8 cellular contexts compared by ENCODE assay signal in genomic region chr19:1837625-1838105, GRCh38. TPM values are rescaled to one million over a fixed set of nuclear protein-coding genes. Genes with fewer than 3 reads are reported as not detected.
DNase-seq lines count a peak whose midpoint lies in the region; ATAC-seq, FAIRE-seq and TF ChIP-seq lines count a peak whose summit lies in the region.

No MANE protein-coding gene starts in this region.

- intact Hi-C loops in K562 (cut with micrococcal nuclease) = no loop called here
- intact Hi-C loops in left lung (cut with DNase I) = no loop called here

- ATAC-seq in K562 (peak; percentile 71), left lung (peak; percentile 65), GM19395 (IDR thresholded peaks at IDR 0.05; ENCODE audit: unreplicated experiment) (no peak)

- TF ChIP-seq CTCF in K562 (IDR thresholded peaks at IDR 0.05 in 2 of 3, conservative IDR thresholded peaks at IDR 0.05 in 1 of 3; ENCODE audit: insufficient read depth in 2 of 3, low read depth in 1 of 3, low read length in 3 of 3) (peak; percentile 86 to 95 (median 87)), left lung (IDR thresholded peaks at IDR 0.05) (peak; percentile 83 to 91)

- FAIRE-seq in K562 (lab: Jason Lieb, UNC) = peak; percentile 72

- peak; percentile 62 to 74 for TF ChIP-seq RAD21 in K562 (CRISPR knock-in tag; conservative IDR thresholded peaks at IDR 0.05 in 1 of 2, IDR thresholded peaks at IDR 0.05 in 1 of 2)

- H3K4me1 ChIP-seq in K562 (replicated peaks in 1 of 2; ENCODE audit: control insufficient read depth in 2 of 2, insufficient read depth in 2 of 2, low read length in 2 of 2) (peaks cover 55 to 95% of the 10 kb centered on the region in 2 experiments), left lung (peaks cover 6 to 65% of the 10 kb centered on the region in 2 donors)

- H3K79me2 ChIP-seq in K562 (ENCODE audit: control insufficient read depth, insufficient read depth, low read length) = peaks cover 97% of the 10 kb centered on the region

- H3K36me3 ChIP-seq in K562 (ENCODE audit: control insufficient read depth, insufficient read depth, low read length) (peaks cover 46% of the 10 kb centered on the region; the same call in 1 of the 3 replicates), left lung (peaks cover 0 to 7% of the 10 kb centered on the region in 2 donors)

- CTCF ChIA-PET in K562 (lab: Yijun Ruan, JAX; ENCODE audit: low intra/inter-chr PET ratio) = no interaction called here

- POLR2A ChIA-PET in K562 (lab: Yijun Ruan, JAX) = interaction anchor here (0.5 to 6.6 kb wide), 10 partner anchors 9 to 1202 kb away, joined by 3 to 46 read pairs (median 4); no protein-coding TSS in a partner anchor

- H3K4me3 ChIP-seq in K562 (peak overlapping the region; percentile 27), left lung (no peak overlapping the region)

- peak overlapping the region; percentile 72 for H3K27ac ChIP-seq in K562 (ENCODE audit: extremely low read depth, low read depth, low read length)
- H3K27ac ChIP-seq in left lung = no peak overlapping the region

- H4K20me1 ChIP-seq in K562 (replicated peaks; ENCODE audit: control insufficient read depth, insufficient read depth, low read length) = peaks cover 26% of the 10 kb centered on the region

- no peaks in the 10 kb centered on the region for H3K9me3 ChIP-seq in K562 (replicated peaks; ENCODE audit: control insufficient read depth, insufficient read depth, low read depth, low read length)
- no peaks in the 10 kb centered on the region for H3K9me3 ChIP-seq in left lung

- TF ChIP-seq EP300 in K562 (IDR thresholded peaks at IDR 0.05; ENCODE audit: low read length) = no peak

- peak; percentile 9 for DNase-seq in NCI-H345 (lab: John Stamatoyannopoulos, UW)
- no peak for DNase-seq in NCI-H345 treated with DMSO at 0.1 percent for 48 hours (lab: John Stamatoyannopoulos, UW; ENCODE audit: unreplicated experiment)
- DNase-seq in T follicular helper cell (ENCODE audit: low read depth) = peak; percentile 46
- DNase-seq in K562 (ENCODE audit: extremely low read depth in 1 of 4, low spot score in 3 of 4) = peak; percentile 68 to 83 (median 78)
- DNase-seq in left lung = no peak
- peak; percentile 49 for DNase-seq in stimulated activated naive CD4-positive, alpha-beta T cell treated with Interleukin-2 at 50 U/mL for 16 hours (lab: John Stamatoyannopoulos, UW)
- DNase-seq in NCI-H1694 treated with DMSO at 0.1 percent for 48 hours (lab: John Stamatoyannopoulos, UW) = no peak

- TF ChIP-seq POLR2A in K562 (conservative IDR thresholded peaks at IDR 0.05) = 0 out of 2 replicates have a peak, but pooled peaks have one; percentile 1

- H2AFZ ChIP-seq in K562 (ENCODE audit: low read depth, low read length) = peak overlapping the region; percentile 64; the same call in 1 of the 2 replicates

- 2% methylated on average over 20 of the region's 23 CpGs for WGBS in K562 (ENCODE audit: insufficient coverage, low coverage, missing lambda C conversion rate)

- H3K9ac ChIP-seq in K562 (ENCODE audit: insufficient read depth in 1 of 2, low read depth in 2 of 2, low read length in 2 of 2) = peak overlapping the region; percentile 63 to 89

- peaks cover 3% of the 10 kb centered on the region for H3K9me1 ChIP-seq in K562 (ENCODE audit: control insufficient read depth, insufficient read depth, low read length)

- in situ Hi-C loops in K562 (cut with MboI) = no loop called here

- BruUV-seq in K562 (replicated peaks; lab: Mats Ljungman, UMichigan) = no TSS peak

- no peaks in the 10 kb centered on the region for H3K27me3 ChIP-seq in K562 (ENCODE audit: control insufficient read depth in 2 of 2, insufficient read depth in 2 of 2, low read length in 2 of 2)
- H3K27me3 ChIP-seq in left lung = no peaks in the 10 kb centered on the region

- H3K4me2 ChIP-seq in K562 (ENCODE audit: insufficient read depth, low read length) = peak overlapping the region; percentile 84

TF ChIP-seq in K562, 482 proteins besides CTCF, POLR2A, EP300 and RAD21 (continues in another document):
- peak; percentile 63; the same call in 1 of the 2 replicates for TF ChIP-seq KLF16 (IDR thresholded peaks at IDR 0.05)

RNA-seq across cellular contexts. Expression of gene REXO1, which starts 10.6 kb away (rescaled TPM):
- 46.7 and 163 TPM in 2 replicates for total RNA-seq in K562 (2011; cell fraction: chromatin; rRNA removed; ENCODE audit: low replicate concordance)
- total RNA-seq in K562 (2011; cell fraction: nucleolus; rRNA removed) = 112 and 114 TPM in 2 replicates
- 55.0 and 57.6 TPM in 2 replicates for total RNA-seq in K562 (2011; cell fraction: nucleoplasm; rRNA removed)
- total RNA-seq in K562 (2014; rRNA removed) (15.8 and 21.9 TPM in 2 replicates), K562 (2014; rRNA removed; fragmentation: Illumina TruSeq; extraction: Trizol) (3.5 and 4.5 TPM in 2 replicates), K562 (2015; rRNA removed; fragmentation: Illumina TruSeq; extraction: Trizol) (15.8 and 20.8 TPM in 2 replicates), K562 (2021) (52.4 and 63.3 TPM in 2 replicates), left lung (10 to 100 TPM; 20.3 to 30.8 TPM)
- polyA plus RNA-seq in K562 (2011; rRNA removed) (14.6 and 21.5 TPM in 2 replicates), K562 (2014; fragmentation: Illumina TruSeq; extraction: Trizol) (16.7 and 40.7 TPM in 2 replicates), K562 (2014; fragmentation: Nextera tagmentation; extraction: Ambion mirVana) (under 1 TPM; 0.04 to 0.29 TPM), K562 (2014; rRNA removed) (31.0 and 50.1 TPM in 2 replicates)
- polyA plus RNA-seq in K562 (2011; cell fraction: cytosol; rRNA removed) = 17.4 and 27.3 TPM in 2 replicates
- 56.5 and 100 TPM in 2 replicates for polyA plus RNA-seq in K562 (2011; cell fraction: nucleus; rRNA removed)
- polyA plus RNA-seq in K562 (2012) = 37.1 and 39.8 TPM in 2 replicates
- polyA minus RNA-seq in K562 (2011; rRNA and poly(A)+ RNA removed) = 7.4 and 11.2 TPM in 2 replicates
- polyA minus RNA-seq in K562 (2011; cell fraction: cytosol; rRNA and poly(A)+ RNA removed) = 23.8 and 34.7 TPM in 2 replicates
- 19.5 and 21.3 TPM in 2 replicates for polyA minus RNA-seq in K562 (2011; cell fraction: nucleus; rRNA and poly(A)+ RNA removed)

RNA-seq across cellular contexts. Expression of gene ATP8B3, which starts 25.6 kb away (rescaled TPM):
- 40.7 and 89.4 TPM in 2 replicates for total RNA-seq in K562 (2011; cell fraction: chromatin; rRNA removed; ENCODE audit: low replicate concordance)
- 37.1 and 44.7 TPM in 2 replicates for total RNA-seq in K562 (2011; cell fraction: nucleolus; rRNA removed)
- total RNA-seq in K562 (2011; cell fraction: nucleoplasm; rRNA removed) = 35.0 and 38.7 TPM in 2 replicates
- total RNA-seq in K562 (2014; rRNA removed) (3.2 and 5.0 TPM in 2 replicates), K562 (2014; rRNA removed; fragmentation: Illumina TruSeq; extraction: Trizol) (3.2 and 3.6 TPM in 2 replicates), K562 (2015; rRNA removed; fragmentation: Illumina TruSeq; extraction: Trizol) (3.8 and 4.3 TPM in 2 replicates), K562 (2021) (12.3 and 13.2 TPM in 2 replicates), left lung (1 to 10 TPM; 1.9 to 2.5 TPM)
- polyA plus RNA-seq in K562 (2011; rRNA removed) (8.3 and 13.2 TPM in 2 replicates), K562 (2014; fragmentation: Illumina TruSeq; extraction: Trizol) (6.0 and 6.4 TPM in 2 replicates), K562 (2014; fragmentation: Nextera tagmentation; extraction: Ambion mirVana) (1 to 10 TPM; 1.2 to 2.2 TPM), K562 (2014; rRNA removed) (10.1 and 11.9 TPM in 2 replicates)
- 12.0 and 13.1 TPM in 2 replicates for polyA plus RNA-seq in K562 (2011; cell fraction: cytosol; rRNA removed)
- polyA plus RNA-seq in K562 (2011; cell fraction: nucleus; rRNA removed) = 36.1 and 44.4 TPM in 2 replicates
- polyA plus RNA-seq in K562 (2012) = 5.6 and 7.6 TPM in 2 replicates
- polyA minus RNA-seq in K562 (2011; rRNA and poly(A)+ RNA removed) = 9.7 and 10.4 TPM in 2 replicates
- polyA minus RNA-seq in K562 (2011; cell fraction: cytosol; rRNA and poly(A)+ RNA removed) = 7.3 and 10.2 TPM in 2 replicates
- 5.4 and 7.0 TPM in 2 replicates for polyA minus RNA-seq in K562 (2011; cell fraction: nucleus; rRNA and poly(A)+ RNA removed)

RNA-seq across cellular contexts. Expression of gene KLF16, which starts 25.7 kb away (rescaled TPM):
- total RNA-seq in K562 (2011; cell fraction: chromatin; rRNA removed; ENCODE audit: low replicate concordance) = 5.8 and 14.0 TPM in 2 replicates
- total RNA-seq in K562 (2011; cell fraction: nucleolus; rRNA removed) = 11.7 and 16.7 TPM in 2 replicates
- 6.4 and 7.5 TPM in 2 replicates for total RNA-seq in K562 (2011; cell fraction: nucleoplasm; rRNA removed)
- 15.5 and 22.0 TPM in 2 replicates for total RNA-seq in K562 (2014; rRNA removed)
- 3.4 and 3.8 TPM in 2 replicates for total RNA-seq in K562 (2014; rRNA removed; fragmentation: Illumina TruSeq; extraction: Trizol)
- total RNA-seq in K562 (2015; rRNA removed; fragmentation: Illumina TruSeq; extraction: Trizol) = 7.9 and 9.4 TPM in 2 replicates
- 59.1 and 60.4 TPM in 2 replicates for total RNA-seq in K562 (2021)
- polyA plus RNA-seq in K562 (2011; rRNA removed) = 3.7 and 4.8 TPM in 2 replicates
- 7.1 and 44.8 TPM in 2 replicates for polyA plus RNA-seq in K562 (2011; cell fraction: cytosol; rRNA removed)
- polyA plus RNA-seq in K562 (2011; cell fraction: nucleus; rRNA removed) = 14.2 and 29.1 TPM in 2 replicates
- polyA plus RNA-seq in K562 (2012) = 20.8 and 23.7 TPM in 2 replicates
- polyA plus RNA-seq in K562 (2014; fragmentation: Illumina TruSeq; extraction: Trizol) = 6.8 and 13.1 TPM in 2 replicates
- under 1 TPM; 0.04 to 0.10 TPM for polyA plus RNA-seq in K562 (2014; fragmentation: Nextera tagmentation; extraction: Ambion mirVana)
- polyA plus RNA-seq in K562 (2014; rRNA removed) = 15.4 and 27.5 TPM in 2 replicates
- 1.0 and 1.3 TPM in 2 replicates for polyA minus RNA-seq in K562 (2011; rRNA and poly(A)+ RNA removed)
- polyA minus RNA-seq in K562 (2011; cell fraction: cytosol; rRNA and poly(A)+ RNA removed) = 15.0 and 25.4 TPM in 2 replicates
- polyA minus RNA-seq in K562 (2011; cell fraction: nucleus; rRNA and poly(A)+ RNA removed) = 5.8 and 6.6 TPM in 2 replicates
- total RNA-seq in left lung = 10 to 100 TPM; 18.5 to 28.8 TPM

RNA-seq across cellular contexts. Expression of gene ABHD17A, which starts 47.6 kb away (rescaled TPM):
- 29.4 and 87.9 TPM in 2 replicates for total RNA-seq in K562 (2011; cell fraction: chromatin; rRNA removed; ENCODE audit: low replicate concordance)
- 61.7 and 67.8 TPM in 2 replicates for total RNA-seq in K562 (2011; cell fraction: nucleolus; rRNA removed)
- total RNA-seq in K562 (2011; cell fraction: nucleoplasm; rRNA removed) = 40.1 and 45.4 TPM in 2 replicates
- total RNA-seq in K562 (2014; rRNA removed) = 135 and 157 TPM in 2 replicates
- total RNA-seq in K562 (2014; rRNA removed; fragmentation: Illumina TruSeq; extraction: Trizol) = 0.93 and 1.5 TPM in 2 replicates
- total RNA-seq in K562 (2015; rRNA removed; fragmentation: Illumina TruSeq; extraction: Trizol) = 18.9 and 26.5 TPM in 2 replicates
- 84.2 and 87.7 TPM in 2 replicates for total RNA-seq in K562 (2021)
- polyA plus RNA-seq in K562 (2011; rRNA removed) = 24.6 and 45.3 TPM in 2 replicates
- polyA plus RNA-seq in K562 (2011; cell fraction: cytosol; rRNA removed) = 54.2 and 174 TPM in 2 replicates
- polyA plus RNA-seq in K562 (2011; cell fraction: nucleus; rRNA removed) = 117 and 184 TPM in 2 replicates
- polyA plus RNA-seq in K562 (2012) = 47.5 and 74.5 TPM in 2 replicates
- 3.6 and 16.9 TPM in 2 replicates for polyA plus RNA-seq in K562 (2014; fragmentation: Illumina TruSeq; extraction: Trizol)
- polyA plus RNA-seq in K562 (2014; fragmentation: Nextera tagmentation; extraction: Ambion mirVana) = under 1 TPM in 1 of 2 experiments, not detected in 1; 0.04 TPM
- 95.1 and 99.0 TPM in 2 replicates for polyA plus RNA-seq in K562 (2014; rRNA removed)
- 6.9 and 11.0 TPM in 2 replicates for polyA minus RNA-seq in K562 (2011; rRNA and poly(A)+ RNA removed)
- polyA minus RNA-seq in K562 (2011; cell fraction: cytosol; rRNA and poly(A)+ RNA removed) = 26.1 and 39.4 TPM in 2 replicates
- 15.3 and 15.8 TPM in 2 replicates for polyA minus RNA-seq in K562 (2011; cell fraction: nucleus; rRNA and poly(A)+ RNA removed)
- total RNA-seq in left lung = 10 to 100 TPM; 70.2 to 72.7 TPM

Comparison
In these comparisons a context has a peak if more than half of its experiments do, and no peak if none do; other contexts are left out.
1. DNase-seq: peak in NCI-H345 (single experiment), T follicular helper cell (single experiment), K562 (4 of 4) and stimulated activated naive CD4-positive, alpha-beta T cell treated with Interleukin-2 at 50 U/mL for 16 hours (single experiment); none in NCI-H345 treated with DMSO at 0.1 percent for 48 hours (single experiment), left lung (0 of 2) and NCI-H1694 treated with DMSO at 0.1 percent for 48 hours (single experiment).